Comparison of ENCODE assay signal across 10 cellular contexts in genomic region chr12:123119808-123120207, GRCh38. TPM values are rescaled to one million over a fixed set of nuclear protein-coding genes. Genes with fewer than 3 reads are reported as not detected.
DNase-seq lines count a peak whose midpoint lies in the region; ATAC-seq, FAIRE-seq and TF ChIP-seq lines count a peak whose summit lies in the region.
"Had no signal": no experiment of that assay in that cellular context is flagged by ENCODE, and none has a peak within 500 bp of the region (broad histone marks: within the 10 kb centered on the region; RNA-seq: fewer than 3 reads in every experiment).

No MANE protein-coding gene starts in this region.

- peak; percentile 78 for DNase-seq in activated CD4-positive, alpha-beta T cell treated with anti-CD3 and anti-CD28 coated beads for 36 hours
- no peak for DNase-seq in activated CD4-positive, alpha-beta T cell treated with anti-CD3 and anti-CD28 coated beads for 1 hour
- DNase-seq in activated T-cell treated with anti-CD3 and anti-CD28 coated beads, Interleukin-2, amount 50 U/mL, for 72 hours = peak; percentile 60 to 78
- DNase-seq in transverse colon = no peak
- no peak for DNase-seq in MV-4-11 (lab: John Stamatoyannopoulos, UW)
- DNase-seq in mucosa of gallbladder (ENCODE audit: low spot score) = no peak
- DNase-seq in urothelium cell line (ENCODE audit: low spot score) = no peak

- H3K36me3 Mint-ChIP-seq in activated CD4-positive, alpha-beta T cell treated with anti-CD3 and anti-CD28 coated beads for 36 hours (ENCODE audit: low read depth) = peaks cover 3% of the 10 kb centered on the region
- no peaks in the 10 kb centered on the region for H3K36me3 Mint-ChIP-seq in activated T-cell treated with anti-CD3 and anti-CD28 coated beads, Interleukin-2, amount 50 U/mL, for 72 hours (ENCODE audit: insufficient read depth in 2 of 2)

- TF ChIP-seq EP300 in transverse colon (IDR thresholded peaks at IDR 0.05; ENCODE audit: low read depth) = no peak

- H3K27me3 Mint-ChIP-seq in activated CD4-positive, alpha-beta T cell treated with anti-CD3 and anti-CD28 coated beads for 36 hours = no peaks in the 10 kb centered on the region
- no peaks in the 10 kb centered on the region for H3K27me3 Mint-ChIP-seq in activated T-cell treated with anti-CD3 and anti-CD28 coated beads, Interleukin-2, amount 50 U/mL, for 72 hours (ENCODE audit: low read depth)

- no peak for FAIRE-seq in urothelium cell line (lab: Jason Lieb, UNC)
- FAIRE-seq: A204.1, TTC549 had no signal

- intact Hi-C loops in activated CD4-positive, alpha-beta T cell treated with anti-CD3 and anti-CD28 coated beads for 36 hours (cut with DNase I, micrococcal nuclease) = loop anchor here (1.0 to 5.0 kb wide), 4 partner anchors 31 to 140 kb away; partner anchors contain the start of genes ARL6IP4 (in 1 of the 2) and PITPNM2 (in 1 of the 2)
- intact Hi-C loops in transverse colon (cut with DNase I; ENCODE audit: low total_unique reads) = no loop called here

- no peak overlapping the region for H3K4me3 Mint-ChIP-seq in activated CD4-positive, alpha-beta T cell treated with anti-CD3 and anti-CD28 coated beads for 36 hours
- peak overlapping the region; percentile 29 to 59 for H3K4me3 Mint-ChIP-seq in activated T-cell treated with anti-CD3 and anti-CD28 coated beads, Interleukin-2, amount 50 U/mL, for 72 hours

- TF ChIP-seq POLR2A in transverse colon (IDR thresholded peaks at IDR 0.05) = no peak

- in situ Hi-C loops in transverse colon (cut with MboI; ENCODE audit: low pct_ligation_motif_present in 1 of 4, low pct_unique_long_range_greater_than_20kb in 1 of 4, low sequenced_read_pairs in 3 of 4) = no loop called here

- CTCF ChIA-PET in activated CD4-positive, alpha-beta T cell treated with anti-CD3 and anti-CD28 coated beads for 36 hours (lab: Charles Lee) = interaction anchor here (0.7 to 1.3 kb wide), 4 partner anchors 15 to 94 kb away, joined by 3 to 4 read pairs (median 4); no protein-coding TSS in a partner anchor

- H3K27ac Mint-ChIP-seq in activated CD4-positive, alpha-beta T cell treated with anti-CD3 and anti-CD28 coated beads for 36 hours = peak overlapping the region; percentile 85
- H3K27ac Mint-ChIP-seq in activated T-cell treated with anti-CD3 and anti-CD28 coated beads, Interleukin-2, amount 50 U/mL, for 72 hours = peak overlapping the region; percentile 84

- no peaks in the 10 kb centered on the region for H3K36me3 ChIP-seq in transverse colon

- H3K9me3 Mint-ChIP-seq in activated CD4-positive, alpha-beta T cell treated with anti-CD3 and anti-CD28 coated beads for 36 hours (ENCODE audit: low read depth) = no peaks in the 10 kb centered on the region
- no peaks in the 10 kb centered on the region for H3K9me3 Mint-ChIP-seq in activated T-cell treated with anti-CD3 and anti-CD28 coated beads, Interleukin-2, amount 50 U/mL, for 72 hours

- H3K27ac ChIP-seq in transverse colon = peak overlapping the region; percentile 53 to 71 (median 62)

- POLR2A ChIA-PET in activated CD4-positive, alpha-beta T cell treated with anti-CD3 and anti-CD28 coated beads for 36 hours (lab: Charles Lee) = interaction anchor here (1.0 to 1.3 kb wide), 3 partner anchors 13 to 44 kb away, joined by 3 read pairs; no protein-coding TSS in a partner anchor

- no peak for TF ChIP-seq CTCF in transverse colon (IDR thresholded peaks at IDR 0.05)

- H3K4me1 ChIP-seq in transverse colon = peaks cover 16 to 41% (median 26%) of the 10 kb centered on the region in 4 donors

- no peaks in the 10 kb centered on the region for H3K27me3 ChIP-seq in transverse colon

- 62 to 86% methylated on average over 4 to 7 of the region's 7 CpGs for WGBS in transverse colon (ENCODE audit: low coverage in 1 of 2), 2 donors

- no peaks in the 10 kb centered on the region for H3K9me3 ChIP-seq in transverse colon

- H3K4me1 Mint-ChIP-seq in activated CD4-positive, alpha-beta T cell treated with anti-CD3 and anti-CD28 coated beads for 36 hours = peaks cover 68% of the 10 kb centered on the region
- peaks cover 65% of the 10 kb centered on the region for H3K4me1 Mint-ChIP-seq in activated T-cell treated with anti-CD3 and anti-CD28 coated beads, Interleukin-2, amount 50 U/mL, for 72 hours (ENCODE audit: low read depth)

- peak; percentile 83 for ATAC-seq in activated CD4-positive, alpha-beta T cell treated with anti-CD3 and anti-CD28 coated beads for 36 hours
- ATAC-seq in HG03457 (IDR thresholded peaks at IDR 0.05; ENCODE audit: unreplicated experiment) = peak; percentile 75
- peak; percentile 81 to 85 for ATAC-seq in activated T-cell treated with anti-CD3 and anti-CD28 coated beads, Interleukin-2, amount 50 U/mL, for 72 hours (replicated peaks in 1 of 2)

- no peak overlapping the region for H3K4me3 ChIP-seq in transverse colon

RNA-seq across cellular contexts. Expression of gene PITPNM2, which starts 31.1 kb away (rescaled TPM):
- total RNA-seq in activated CD4-positive, alpha-beta T cell treated with anti-CD3 and anti-CD28 coated beads for 36 hours = 1 to 10 TPM; 8.3 to 9.5 TPM
- 10 to 100 TPM; 14.1 to 18.1 TPM for total RNA-seq in activated T-cell treated with anti-CD3 and anti-CD28 coated beads, Interleukin-2, amount 50 U/mL, for 72 hours
- 10 to 100 TPM; 10.5 to 19.8 (median 14.3) TPM for total RNA-seq in transverse colon
- total RNA-seq in mucosa of gallbladder = 12.8 TPM

Comparison
In these comparisons a context has a peak if more than half of its experiments do, and no peak if none do; other contexts are left out.
1. DNase-seq: peak in activated CD4-positive, alpha-beta T cell treated with anti-CD3 and anti-CD28 coated beads for 36 hours (single experiment) and activated T-cell treated with anti-CD3 and anti-CD28 coated beads, Interleukin-2, amount 50 U/mL, for 72 hours (2 of 2); none in activated CD4-positive, alpha-beta T cell treated with anti-CD3 and anti-CD28 coated beads for 1 hour (single experiment), transverse colon (single experiment), MV-4-11 (single experiment), mucosa of gallbladder (single experiment) and urothelium cell line (single experiment).
2. Peak in every context shown above with its lines, with median percentiles within 50 percentile points of each other: ATAC-seq.